1 cellular context compared by ENCODE assay signal in the genomic region with DNA sequence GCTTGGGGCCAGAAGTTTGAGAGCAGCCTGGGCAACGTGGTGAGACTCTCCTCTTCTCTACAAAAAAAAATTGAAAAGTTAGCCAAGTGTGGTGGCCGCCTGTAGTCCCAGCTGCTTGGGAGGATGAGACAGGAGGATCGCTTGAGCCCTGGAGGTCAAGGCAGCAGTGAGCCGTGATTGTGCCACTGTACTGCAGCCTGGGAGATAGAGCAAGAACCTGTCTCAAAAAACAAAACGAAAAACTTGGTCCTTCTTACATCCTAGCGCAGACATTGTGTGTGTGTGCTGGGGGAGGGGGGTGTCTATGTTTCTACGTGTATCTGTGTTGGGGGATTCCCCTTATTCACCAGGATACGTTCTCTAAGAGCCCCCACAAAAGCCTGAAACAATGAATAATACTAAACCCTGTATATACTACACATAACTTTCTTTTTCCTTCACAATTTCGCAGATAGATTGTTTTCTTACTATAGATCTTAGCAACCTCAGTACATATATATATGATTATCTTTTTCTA.
TF ChIP-seq lines count a peak whose summit lies in the region.

No MANE protein-coding gene starts in this region.

TF ChIP-seq in H1, 55 proteins besides CTCF, POLR2A, EP300 and RAD21:
- no peak for TF ChIP-seq PHF8 (conservative IDR thresholded peaks at IDR 0.05; ENCODE audit: low read depth, low read length)
- no peak for TF ChIP-seq RNF2 (IDR thresholded peaks at IDR 0.05; ENCODE audit: borderline replicate concordance, low read depth, low read length, missing control alignments, poor library complexity, severe bottlenecking)
- no peak for TF ChIP-seq TEAD4 (IDR thresholded peaks at IDR 0.05; ENCODE audit: low read depth, low read length)
- no peak for TF ChIP-seq SP1 (IDR thresholded peaks at IDR 0.05; ENCODE audit: low read depth, low read length)
- no peak for TF ChIP-seq CTBP2 (IDR thresholded peaks at IDR 0.05; ENCODE audit: borderline replicate concordance, insufficient read depth, insufficient read length, low read length)
- no peak for TF ChIP-seq CREB1 (IDR thresholded peaks at IDR 0.05)
- no peak for TF ChIP-seq SIRT6 (IDR thresholded peaks at IDR 0.05; ENCODE audit: low read length)
- no peak for TF ChIP-seq YY1 (IDR thresholded peaks at IDR 0.05; ENCODE audit: low read depth, low read length)
- TF ChIP-seq GTF2F1 (IDR thresholded peaks at IDR 0.05; ENCODE audit: borderline replicate concordance, low read depth, low read length): no peak
- TF ChIP-seq, protein P1, sequence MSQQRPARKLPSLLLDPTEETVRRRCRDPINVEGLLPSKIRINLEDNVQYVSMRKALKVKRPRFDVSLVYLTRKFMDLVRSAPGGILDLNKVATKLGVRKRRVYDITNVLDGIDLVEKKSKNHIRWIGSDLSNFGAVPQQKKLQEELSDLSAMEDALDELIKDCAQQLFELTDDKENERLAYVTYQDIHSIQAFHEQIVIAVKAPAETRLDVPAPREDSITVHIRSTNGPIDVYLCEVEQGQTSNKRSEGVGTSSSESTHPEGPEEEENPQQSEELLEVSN (IDR thresholded peaks at IDR 0.05): no peak
- no peak for TF ChIP-seq JUND (IDR thresholded peaks at IDR 0.05; ENCODE audit: low read length)
